In the genomic region with DNA sequence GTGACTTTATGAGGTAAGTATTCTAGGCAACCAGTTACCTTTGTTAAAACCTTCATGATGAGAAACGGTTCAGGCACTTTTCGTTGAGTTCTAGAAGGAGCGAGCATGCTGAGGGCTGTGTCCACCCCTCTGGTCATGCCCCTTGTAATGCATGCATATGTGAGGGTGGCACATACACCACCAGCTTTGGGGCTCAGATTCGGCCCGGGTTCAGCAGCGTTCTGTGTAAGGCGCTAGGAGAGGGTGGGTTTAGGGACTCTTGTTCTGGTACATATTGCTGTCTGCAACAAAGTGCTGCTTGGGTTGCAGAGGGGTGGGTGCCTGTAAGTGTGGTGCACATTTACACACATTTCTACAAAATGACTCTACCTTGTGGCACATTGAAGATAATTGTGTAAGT, we compare ENCODE assay signal across 16 cellular contexts. TPM values are rescaled to one million over a fixed set of nuclear protein-coding genes. Genes with fewer than 3 reads are reported as not detected.
A peak's percentile ranks its signal among the peaks of the same experiment; 100 is the strongest.
DNase-seq lines count a peak whose midpoint lies in the region; ATAC-seq, FAIRE-seq and TF ChIP-seq lines count a peak whose summit lies in the region.
"Had no signal": no experiment of that assay in that cellular context is flagged by ENCODE, and none has a peak within 500 bp of the region (broad histone marks: within the 10 kb centered on the region; RNA-seq: fewer than 3 reads in every experiment).

No MANE protein-coding gene starts in this region.

- H3K79me2 ChIP-seq in H1 (ENCODE audit: control insufficient read depth in 1 of 2, insufficient read depth in 2 of 2, low read length in 2 of 2): no peaks in the 10 kb centered on the region

- 93% methylated on average over 7 of the region's 7 CpGs; no CpG with 5 or more reads in 1 of the 2 experiments for WGBS in H1 (ENCODE audit: extremely low coverage in 1 of 2, insufficient coverage in 1 of 2, insufficient read length in 1 of 2, insufficient replicate concordance in 2 of 2, low coverage in 1 of 2, low lambda C conversion rate in 2 of 2, missing lambda C conversion rate in 1 of 2), 2 experiments
- 80 to 92% methylated on average over 6 to 7 of the region's 7 CpGs for WGBS in upper lobe of left lung, 2 donors

- H4K91ac ChIP-seq in H1 (replicated peaks; ENCODE audit: insufficient read length, low read length): no peak overlapping the region

- H4K5ac ChIP-seq in H1 (ENCODE audit: insufficient read length, low read depth, low read length): no peak overlapping the region

- no peak overlapping the region for H3K23ac ChIP-seq in H1 (ENCODE audit: insufficient read length)

- no peak for DNase-seq in activated CD8-positive, alpha-beta memory T cell treated with anti-CD3 and anti-CD28 coated beads, Interleukin-2, amount 10 ng/mL, durations not matched to agents 7 days and 5 days
- no peak for DNase-seq in activated CD8-positive, alpha-beta memory T cell treated with anti-CD3 and anti-CD28 coated beads, Interleukin-2, amount 50 U/mL, for 48 hours
- no peak for DNase-seq in H1 (ENCODE audit: low read depth in 1 of 2, low spot score in 2 of 2)
- no peak for DNase-seq in naive thymus-derived CD8-positive, alpha-beta T cell
- no peak for DNase-seq in D721Med (ENCODE audit: insufficient read length, low spot score)
- DNase-seq in upper lobe of left lung: no peak
- no peak for DNase-seq in frontal cortex (ENCODE audit: low spot score in 2 of 2)
- DNase-seq: ACHN; CD4-positive, alpha-beta T cell; COR-L47; GF-D8 had no signal

- H4K8ac ChIP-seq in H1 (ENCODE audit: extremely low read depth, insufficient read depth, low read length): no peak overlapping the region

- H3K27ac ChIP-seq in H1 (ENCODE audit: low read depth, low read length) (no peak overlapping the region), upper lobe of left lung (peak overlapping the region in 1 of 4 donors; percentile 34)
- H3K27ac ChIP-seq: BLaER1 treated with 17β-estradiol and CSF1 and Interleukin-3, amounts not matched to agents 10 nM and 100 nM had no signal

- H2BK5ac ChIP-seq in H1 (ENCODE audit: low read depth, low read length): peak overlapping the region; percentile 5; the same call in 1 of the 2 replicates

- no peaks in the 10 kb centered on the region for H3K9me3 Mint-ChIP-seq in activated CD8-positive, alpha-beta memory T cell treated with anti-CD3 and anti-CD28 coated beads, Interleukin-2, amount 10 ng/mL, durations not matched to agents 7 days and 5 days (ENCODE audit: low read depth)
- H3K9me3 Mint-ChIP-seq in naive thymus-derived CD8-positive, alpha-beta T cell: no peaks in the 10 kb centered on the region
- H3K9me3 Mint-ChIP-seq: CD4-positive, alpha-beta T cell had no signal

- no peak overlapping the region for H2BK12ac ChIP-seq in H1 (ENCODE audit: low read depth, low read length)

- H3K4me3 ChIP-seq in H1 (ENCODE audit: extremely low read depth in 1 of 4, insufficient read depth in 2 of 4, low read depth in 3 of 4, low read length in 4 of 4) (no peak overlapping the region), upper lobe of left lung (no peak overlapping the region)
- H3K4me3 ChIP-seq: BLaER1 treated with 17β-estradiol and CSF1 and Interleukin-3, amounts not matched to agents 10 nM and 100 nM had no signal

- TF ChIP-seq CTCF in H1 (IDR thresholded peaks at IDR 0.05; ENCODE audit: control extremely low read depth in 1 of 3, insufficient read depth in 1 of 3, low read depth in 1 of 3, low read length in 3 of 3): no peak
- TF ChIP-seq CTCF in D721Med (IDR thresholded peaks at IDR 0.05; ENCODE audit: insufficient read depth, missing control alignments): no peak
- TF ChIP-seq CTCF in upper lobe of left lung (IDR thresholded peaks at IDR 0.05): no peak

- TF ChIP-seq POLR2A in H1 (IDR thresholded peaks at IDR 0.05; ENCODE audit: control extremely low read depth in 1 of 2, low read depth in 2 of 2, low read length in 2 of 2): no peak
- TF ChIP-seq POLR2A in upper lobe of left lung (IDR thresholded peaks at IDR 0.05): no peak

- H3K4me1 ChIP-seq in H1 (replicated peaks in 1 of 4; ENCODE audit: control insufficient read depth in 3 of 4, insufficient read depth in 4 of 4, low read length in 3 of 4): no peaks in the 10 kb centered on the region
- peaks cover 2 to 10% (median 6%) of the 10 kb centered on the region in 4 donors for H3K4me1 ChIP-seq in upper lobe of left lung

- ATAC-seq in activated CD8-positive, alpha-beta memory T cell treated with anti-CD3 and anti-CD28 coated beads, Interleukin-2, amount 10 ng/mL, durations not matched to agents 7 days and 5 days: no peak
- ATAC-seq in naive thymus-derived CD8-positive, alpha-beta T cell: no peak
- no peak for ATAC-seq in upper lobe of left lung (ENCODE audit: low FRiP score in 2 of 2)
- ATAC-seq: HCT116 had no signal

- H3K56ac ChIP-seq in H1 (replicated peaks; ENCODE audit: insufficient read length, low read depth, low read length): no peak overlapping the region

- H3K27ac Mint-ChIP-seq in activated CD8-positive, alpha-beta memory T cell treated with anti-CD3 and anti-CD28 coated beads, Interleukin-2, amount 10 ng/mL, durations not matched to agents 7 days and 5 days: peak overlapping the region; percentile 27
- H3K27ac Mint-ChIP-seq in naive thymus-derived CD8-positive, alpha-beta T cell: peak overlapping the region in 8 of 10 donors; percentile 5 to 78 (median 66)
- H3K27ac Mint-ChIP-seq: CD4-positive, alpha-beta T cell had no signal

- peaks cover 3% of the 10 kb centered on the region in 2 experiments for H4K20me1 ChIP-seq in H1 (replicated peaks in 1 of 2; ENCODE audit: control insufficient read depth in 1 of 2, insufficient read depth in 2 of 2, low read length in 2 of 2)

- TF ChIP-seq EP300 in H1 (IDR thresholded peaks at IDR 0.05; ENCODE audit: borderline replicate concordance in 1 of 2, low read depth in 2 of 2, low read length in 2 of 2) (no peak), upper lobe of left lung (IDR thresholded peaks at IDR 0.05) (no peak)

- H3K36me3 Mint-ChIP-seq in activated CD8-positive, alpha-beta memory T cell treated with anti-CD3 and anti-CD28 coated beads, Interleukin-2, amount 10 ng/mL, durations not matched to agents 7 days and 5 days: peaks cover 56% of the 10 kb centered on the region
- peaks cover 0 to 79% (median 24%) of the 10 kb centered on the region in 3 donors for H3K36me3 Mint-ChIP-seq in naive thymus-derived CD8-positive, alpha-beta T cell

- H3K79me1 ChIP-seq in H1 (ENCODE audit: low read depth, low read length): no peaks in the 10 kb centered on the region; the same call in 1 of the 2 replicates

- H3K18ac ChIP-seq in H1 (ENCODE audit: extremely low read depth, low read length): no peak overlapping the region

- no peak overlapping the region for H2AK5ac ChIP-seq in H1 (ENCODE audit: low read depth, low read length)

- no peak overlapping the region for H3K9ac ChIP-seq in H1 (replicated peaks in 1 of 4; ENCODE audit: extremely low read depth in 1 of 4, low read depth in 3 of 4, low read length in 3 of 4)
- H3K9ac ChIP-seq: BLaER1 treated with 17β-estradiol and CSF1 and Interleukin-3, amounts not matched to agents 10 nM and 100 nM had no signal

- H2BK120ac ChIP-seq in H1 (replicated peaks; ENCODE audit: low read depth, low read length): no peak overlapping the region

- no peaks in the 10 kb centered on the region for H3K9me3 ChIP-seq in H1 (ENCODE audit: insufficient read depth in 2 of 2, low read depth in 1 of 2, low read length in 1 of 2)
- no peaks in the 10 kb centered on the region for H3K9me3 ChIP-seq in upper lobe of left lung
- H3K9me3 ChIP-seq: BLaER1 treated with 17β-estradiol and CSF1 and Interleukin-3, amounts not matched to agents 10 nM and 100 nM had no signal

- H3K36me3 ChIP-seq in H1 (ENCODE audit: control insufficient read depth in 2 of 4, insufficient read depth in 4 of 4, low read length in 3 of 4) (peaks cover 16 to 58% (median 30%) of the 10 kb centered on the region in 4 experiments), upper lobe of left lung (peaks cover 24 to 99% (median 85%) of the 10 kb centered on the region in 4 donors)

- POLR2A ChIA-PET in H1 (lab: Charles Lee; ENCODE audit: partially characterized antibody): no interaction called here
- POLR2A ChIA-PET in naive thymus-derived CD8-positive, alpha-beta T cell (lab: Charles Lee): interaction anchor here (0.6 kb wide), 1 partner anchor 145 kb away, joined by 3 read pairs; no protein-coding TSS in a partner anchor

- no peak overlapping the region for H3K4me3 Mint-ChIP-seq in activated CD8-positive, alpha-beta memory T cell treated with anti-CD3 and anti-CD28 coated beads, Interleukin-2, amount 10 ng/mL, durations not matched to agents 7 days and 5 days
- no peak overlapping the region for H3K4me3 Mint-ChIP-seq in naive thymus-derived CD8-positive, alpha-beta T cell
- H3K4me3 Mint-ChIP-seq: CD4-positive, alpha-beta T cell had no signal

- no peaks in the 10 kb centered on the region for H3K27me3 ChIP-seq in H1 (replicated peaks in 1 of 4; ENCODE audit: control insufficient read depth in 3 of 4, extremely low read depth in 1 of 4, insufficient read depth in 3 of 4, low read length in 3 of 4)
- H3K27me3 ChIP-seq in upper lobe of left lung: no peaks in the 10 kb centered on the region
- H3K27me3 ChIP-seq: BLaER1 treated with 17β-estradiol and CSF1 and Interleukin-3, amounts not matched to agents 10 nM and 100 nM had no signal

- no peak overlapping the region for H2AFZ ChIP-seq in H1 (ENCODE audit: low read length)

- H3K4ac ChIP-seq in H1 (replicated peaks; ENCODE audit: insufficient read length, low read depth, low read length): no peak overlapping the region

- no peak overlapping the region for H2BK20ac ChIP-seq in H1 (ENCODE audit: low read length)

- no peak overlapping the region for H3K4me2 ChIP-seq in H1 (ENCODE audit: insufficient read depth in 1 of 2, low read depth in 2 of 2, low read length in 2 of 2)
- H3K4me2 ChIP-seq: BLaER1 treated with 17β-estradiol and CSF1 and Interleukin-3, amounts not matched to agents 10 nM and 100 nM had no signal

- CTCF ChIA-PET in activated CD8-positive, alpha-beta memory T cell treated with anti-CD3 and anti-CD28 coated beads, Interleukin-2, amount 10 ng/mL, durations not matched to agents 7 days and 5 days (lab: Charles Lee): no interaction called here
- CTCF ChIA-PET in H1 (lab: Charles Lee; ENCODE audit: partially characterized antibody): interaction anchor here (1.0 to 1.4 kb wide), 2 partner anchors 13 to 45 kb away, joined by 3 to 7 read pairs; no protein-coding TSS in a partner anchor

- FAIRE-seq in H1 (lab: Jason Lieb, UNC) (no peak), D721Med (lab: Jason Lieb, UNC) (no peak), frontal cortex (lab: Jason Lieb, UNC) (no peak)
- FAIRE-seq: H54, HepG2, HTR-8/SVneo had no signal

- H3K14ac ChIP-seq in H1 (ENCODE audit: insufficient read length): no peak overlapping the region

- peaks cover 22% of the 10 kb centered on the region for H3K4me1 Mint-ChIP-seq in activated CD8-positive, alpha-beta memory T cell treated with anti-CD3 and anti-CD28 coated beads, Interleukin-2, amount 10 ng/mL, durations not matched to agents 7 days and 5 days
- H3K4me1 Mint-ChIP-seq in naive thymus-derived CD8-positive, alpha-beta T cell: peaks cover 15 to 36% (median 26%) of the 10 kb centered on the region in 4 donors

- TF ChIP-seq RAD21 in H1 (IDR thresholded peaks at IDR 0.05 in 1 of 2, conservative IDR thresholded peaks at IDR 0.05 in 1 of 2; ENCODE audit: low read depth in 2 of 2, low read length in 2 of 2): no peak

- no peaks in the 10 kb centered on the region for H3K23me2 ChIP-seq in H1 (ENCODE audit: low read depth, low read length)

- no peak overlapping the region for H2BK15ac ChIP-seq in H1 (ENCODE audit: low read length)

- no peaks in the 10 kb centered on the region for H3K27me3 Mint-ChIP-seq in activated CD8-positive, alpha-beta memory T cell treated with anti-CD3 and anti-CD28 coated beads, Interleukin-2, amount 10 ng/mL, durations not matched to agents 7 days and 5 days
- H3K27me3 Mint-ChIP-seq in naive thymus-derived CD8-positive, alpha-beta T cell: no peaks in the 10 kb centered on the region
- H3K27me3 Mint-ChIP-seq: CD4-positive, alpha-beta T cell had no signal

RNA-seq across cellular contexts. Expression of a gene that starts 54.5 kb away (rescaled TPM):
- 10 to 100 TPM; 47.9 to 81.0 TPM for total RNA-seq in activated CD8-positive, alpha-beta memory T cell treated with anti-CD3 and anti-CD28 coated beads, Interleukin-2, amount 10 ng/mL, durations not matched to agents 7 days and 5 days
- 44.4 and 45.3 TPM in 2 replicates for total RNA-seq in H1 (2021; fragmentation: NEBNext Ultra II Directional; extraction: Animal tissue kit (Norgen Biotek cat#: 25700))
- polyA plus RNA-seq in H1 (2011; rRNA removed): 8.6 TPM in 2 replicates
- 9.5 TPM for polyA plus RNA-seq in H1 (2011; cell fraction: cytosol; rRNA removed)
- 13.1 TPM for polyA plus RNA-seq in H1 (2011; cell fraction: nucleus; rRNA removed)
- 32.1 to 38.1 TPM (median 36.6 TPM) in 4 replicates for polyA plus RNA-seq in H1 (2012, experiment 1 of 2)
- 15.3 TPM for polyA plus RNA-seq in H1 (2012, experiment 2 of 2)
- polyA plus RNA-seq in H1 (2013, experiment 1 of 2): 44.3 TPM
- 41.2 TPM for polyA plus RNA-seq in H1 (2013, experiment 2 of 2)
- polyA minus RNA-seq in H1 (2011; rRNA and poly(A)+ RNA removed): 8.9 and 9.4 TPM in 2 replicates
- 19.7 TPM for polyA minus RNA-seq in H1 (2011; cell fraction: cytosol; rRNA and poly(A)+ RNA removed)
- polyA minus RNA-seq in H1 (2011; cell fraction: nucleus; rRNA and poly(A)+ RNA removed): 17.3 TPM
- 10 to 100 TPM; 46.1 to 47.8 TPM for total RNA-seq in naive thymus-derived CD8-positive, alpha-beta T cell
- polyA plus RNA-seq in naive thymus-derived CD8-positive, alpha-beta T cell: 10 to 100 TPM; 10.8 to 31.8 (median 21.8) TPM
- 10 to 100 TPM; 17.2 to 30.4 (median 22.4) TPM for total RNA-seq in upper lobe of left lung
- 6.1 TPM for total RNA-seq in frontal cortex

RNA-seq across cellular contexts. Expression of a gene that starts 54.7 kb away (rescaled TPM):
- total RNA-seq in activated CD8-positive, alpha-beta memory T cell treated with anti-CD3 and anti-CD28 coated beads, Interleukin-2, amount 10 ng/mL, durations not matched to agents 7 days and 5 days: 1 to 10 TPM; 3.0 to 4.4 TPM
- total RNA-seq in H1 (2021; fragmentation: NEBNext Ultra II Directional; extraction: Animal tissue kit (Norgen Biotek cat#: 25700)): 1.8 and 2.1 TPM in 2 replicates
- polyA plus RNA-seq in H1 (2011; rRNA removed): 0.69 and 0.77 TPM in 2 replicates
- polyA plus RNA-seq in H1 (2011; cell fraction: cytosol; rRNA removed): 1.2 TPM
- 1.0 TPM for polyA plus RNA-seq in H1 (2011; cell fraction: nucleus; rRNA removed)
- 0.85 to 1.4 TPM (median 1.1 TPM) in 4 replicates for polyA plus RNA-seq in H1 (2012, experiment 1 of 2)
- polyA plus RNA-seq in H1 (2012, experiment 2 of 2): 0.50 TPM
- 1.6 TPM for polyA plus RNA-seq in H1 (2013, experiment 1 of 2)
- polyA plus RNA-seq in H1 (2013, experiment 2 of 2): 1.4 TPM
- 1.1 TPM in 2 replicates for polyA minus RNA-seq in H1 (2011; rRNA and poly(A)+ RNA removed)
- polyA minus RNA-seq in H1 (2011; cell fraction: cytosol; rRNA and poly(A)+ RNA removed): 0.73 TPM
- 1.9 TPM for polyA minus RNA-seq in H1 (2011; cell fraction: nucleus; rRNA and poly(A)+ RNA removed)
- 1 to 10 TPM; 3.7 to 6.0 TPM for total RNA-seq in naive thymus-derived CD8-positive, alpha-beta T cell
- 1 to 10 TPM in 1 of 3 donors, under 1 TPM in 2; 0.87 to 1.5 (median 0.90) TPM for polyA plus RNA-seq in naive thymus-derived CD8-positive, alpha-beta T cell
- 10 to 100 TPM in 1 of 6 donors, 1 to 10 TPM in 5; 3.3 to 10.4 (median 4.7) TPM for total RNA-seq in upper lobe of left lung
- total RNA-seq in frontal cortex: 59.5 TPM
